In genomic region chr3:10986592-10986991, GRCh38 we compare ENCODE assay signal across 2 cellular contexts.
TF ChIP-seq lines count a peak whose summit lies in the region.

No MANE protein-coding gene starts in this region.

TF ChIP-seq in liver, 16 proteins besides CTCF, POLR2A, EP300 and RAD21 (continued from another document):
- no peak for TF ChIP-seq GABPA (IDR thresholded peaks at IDR 0.05 in 1 of 2, conservative IDR thresholded peaks at IDR 0.05 in 1 of 2)
- no peak for TF ChIP-seq HNF4G (IDR thresholded peaks at IDR 0.05)
- no peak for TF ChIP-seq MAX (IDR thresholded peaks at IDR 0.05)
- TF ChIP-seq EGR1 (IDR thresholded peaks at IDR 0.05; ENCODE audit: low read depth in 2 of 2): no peak
- TF ChIP-seq YY1 (IDR thresholded peaks at IDR 0.05): peak; percentile 13
- TF ChIP-seq HNF4A (conservative IDR thresholded peaks at IDR 0.05): peak in 1 of 2 donors; percentile 14
- TF ChIP-seq ATF3 (IDR thresholded peaks at IDR 0.05): no peak
- no peak for TF ChIP-seq ZBTB33 (IDR thresholded peaks at IDR 0.05)
- no peak for TF ChIP-seq JUND (IDR thresholded peaks at IDR 0.05)
- TF ChIP-seq NR2F2 (IDR thresholded peaks at IDR 0.05): no peak
- TF ChIP-seq REST (IDR thresholded peaks at IDR 0.05): no peak
- TF ChIP-seq RXRA (IDR thresholded peaks at IDR 0.05): no peak
- no peak for TF ChIP-seq FOXA1 (IDR thresholded peaks at IDR 0.05)
- no peak for TF ChIP-seq FOXA2 (IDR thresholded peaks at IDR 0.05)
- TF ChIP-seq SP1 (IDR thresholded peaks at IDR 0.05): no peak

TF ChIP-seq in HepG2, 621 proteins besides CTCF, POLR2A, EP300 and RAD21 (continued from another document):
- TF ChIP-seq PAX8 (CRISPR knock-in tag; IDR thresholded peaks at IDR 0.05; ENCODE audit: borderline replicate concordance) (no peak), ARHGAP35 (CRISPR knock-in tag; IDR thresholded peaks at IDR 0.05; ENCODE audit: borderline replicate concordance) (no peak), XBP1 (CRISPR knock-in tag; IDR thresholded peaks at IDR 0.05) (no peak), PRMT3 (CRISPR knock-in tag; IDR thresholded peaks at IDR 0.05; ENCODE audit: borderline replicate concordance, low read depth) (no peak), ZHX2 (IDR thresholded peaks at IDR 0.05; ENCODE audit: low read depth) (no peak), ZHX2 (CRISPR knock-in tag; IDR thresholded peaks at IDR 0.05; ENCODE audit: borderline replicate concordance) (no peak), ZNF430 (CRISPR knock-in tag; IDR thresholded peaks at IDR 0.05) (no peak), NR2F2 (IDR thresholded peaks at IDR 0.05; ENCODE audit: borderline replicate concordance, low read depth) (no peak), ZNF570 (CRISPR knock-in tag; IDR thresholded peaks at IDR 0.05; ENCODE audit: borderline replicate concordance) (no peak), IKZF4 (CRISPR knock-in tag; IDR thresholded peaks at IDR 0.05; ENCODE audit: borderline replicate concordance, low read depth, not compliant biosample characterization) (no peak), ZNF280B (CRISPR knock-in tag; IDR thresholded peaks at IDR 0.05; ENCODE audit: borderline replicate concordance) (no peak), RERE (CRISPR knock-in tag; IDR thresholded peaks at IDR 0.05; ENCODE audit: low read depth) (no peak), ZNF788 (CRISPR knock-in tag; IDR thresholded peaks at IDR 0.05; ENCODE audit: borderline replicate concordance) (no peak)
